Comparison of ENCODE assay signal across 1 cellular context in the genomic region with DNA sequence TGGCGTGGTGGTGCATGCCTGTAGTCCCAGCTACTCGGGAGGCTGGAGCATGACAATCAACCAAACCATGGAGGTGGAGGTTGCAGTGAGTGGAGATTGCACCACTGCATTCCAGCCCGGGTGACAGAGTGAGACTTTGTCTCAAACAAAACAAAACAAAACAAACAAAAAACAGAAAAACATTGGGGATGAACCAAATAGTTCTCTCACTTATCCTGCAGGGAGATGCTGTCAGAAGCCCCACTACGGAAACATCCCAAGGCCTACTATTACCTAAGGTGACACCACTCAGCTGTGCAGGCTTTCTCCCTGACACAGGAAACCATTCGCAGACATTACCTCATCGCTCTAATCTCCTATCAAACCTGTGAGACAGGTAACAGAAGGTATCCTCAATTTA.
TF ChIP-seq lines count a peak whose summit lies in the region.

No MANE protein-coding gene starts in this region.

TF ChIP-seq in GM23338, 12 proteins besides CTCF, POLR2A, EP300 and RAD21 (continued from another document):
- TF ChIP-seq, protein P1, sequence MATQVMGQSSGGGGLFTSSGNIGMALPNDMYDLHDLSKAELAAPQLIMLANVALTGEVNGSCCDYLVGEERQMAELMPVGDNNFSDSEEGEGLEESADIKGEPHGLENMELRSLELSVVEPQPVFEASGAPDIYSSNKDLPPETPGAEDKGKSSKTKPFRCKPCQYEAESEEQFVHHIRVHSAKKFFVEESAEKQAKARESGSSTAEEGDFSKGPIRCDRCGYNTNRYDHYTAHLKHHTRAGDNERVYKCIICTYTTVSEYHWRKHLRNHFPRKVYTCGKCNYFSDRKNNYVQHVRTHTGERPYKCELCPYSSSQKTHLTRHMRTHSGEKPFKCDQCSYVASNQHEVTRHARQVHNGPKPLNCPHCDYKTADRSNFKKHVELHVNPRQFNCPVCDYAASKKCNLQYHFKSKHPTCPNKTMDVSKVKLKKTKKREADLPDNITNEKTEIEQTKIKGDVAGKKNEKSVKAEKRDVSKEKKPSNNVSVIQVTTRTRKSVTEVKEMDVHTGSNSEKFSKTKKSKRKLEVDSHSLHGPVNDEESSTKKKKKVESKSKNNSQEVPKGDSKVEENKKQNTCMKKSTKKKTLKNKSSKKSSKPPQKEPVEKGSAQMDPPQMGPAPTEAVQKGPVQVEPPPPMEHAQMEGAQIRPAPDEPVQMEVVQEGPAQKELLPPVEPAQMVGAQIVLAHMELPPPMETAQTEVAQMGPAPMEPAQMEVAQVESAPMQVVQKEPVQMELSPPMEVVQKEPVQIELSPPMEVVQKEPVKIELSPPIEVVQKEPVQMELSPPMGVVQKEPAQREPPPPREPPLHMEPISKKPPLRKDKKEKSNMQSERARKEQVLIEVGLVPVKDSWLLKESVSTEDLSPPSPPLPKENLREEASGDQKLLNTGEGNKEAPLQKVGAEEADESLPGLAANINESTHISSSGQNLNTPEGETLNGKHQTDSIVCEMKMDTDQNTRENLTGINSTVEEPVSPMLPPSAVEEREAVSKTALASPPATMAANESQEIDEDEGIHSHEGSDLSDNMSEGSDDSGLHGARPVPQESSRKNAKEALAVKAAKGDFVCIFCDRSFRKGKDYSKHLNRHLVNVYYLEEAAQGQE (IDR thresholded peaks at IDR 0.05; ENCODE audit: unreplicated experiment) = no peak
- TF ChIP-seq, protein P2, sequence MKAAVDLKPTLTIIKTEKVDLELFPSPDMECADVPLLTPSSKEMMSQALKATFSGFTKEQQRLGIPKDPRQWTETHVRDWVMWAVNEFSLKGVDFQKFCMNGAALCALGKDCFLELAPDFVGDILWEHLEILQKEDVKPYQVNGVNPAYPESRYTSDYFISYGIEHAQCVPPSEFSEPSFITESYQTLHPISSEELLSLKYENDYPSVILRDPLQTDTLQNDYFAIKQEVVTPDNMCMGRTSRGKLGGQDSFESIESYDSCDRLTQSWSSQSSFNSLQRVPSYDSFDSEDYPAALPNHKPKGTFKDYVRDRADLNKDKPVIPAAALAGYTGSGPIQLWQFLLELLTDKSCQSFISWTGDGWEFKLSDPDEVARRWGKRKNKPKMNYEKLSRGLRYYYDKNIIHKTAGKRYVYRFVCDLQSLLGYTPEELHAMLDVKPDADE (IDR thresholded peaks at IDR 0.05) = no peak
- no peak for TF ChIP-seq JUNB (IDR thresholded peaks at IDR 0.05; ENCODE audit: unreplicated experiment)
- TF ChIP-seq ZNF114 (CRISPR knock-in tag; IDR thresholded peaks at IDR 0.05) = no peak
- TF ChIP-seq, protein P3, sequence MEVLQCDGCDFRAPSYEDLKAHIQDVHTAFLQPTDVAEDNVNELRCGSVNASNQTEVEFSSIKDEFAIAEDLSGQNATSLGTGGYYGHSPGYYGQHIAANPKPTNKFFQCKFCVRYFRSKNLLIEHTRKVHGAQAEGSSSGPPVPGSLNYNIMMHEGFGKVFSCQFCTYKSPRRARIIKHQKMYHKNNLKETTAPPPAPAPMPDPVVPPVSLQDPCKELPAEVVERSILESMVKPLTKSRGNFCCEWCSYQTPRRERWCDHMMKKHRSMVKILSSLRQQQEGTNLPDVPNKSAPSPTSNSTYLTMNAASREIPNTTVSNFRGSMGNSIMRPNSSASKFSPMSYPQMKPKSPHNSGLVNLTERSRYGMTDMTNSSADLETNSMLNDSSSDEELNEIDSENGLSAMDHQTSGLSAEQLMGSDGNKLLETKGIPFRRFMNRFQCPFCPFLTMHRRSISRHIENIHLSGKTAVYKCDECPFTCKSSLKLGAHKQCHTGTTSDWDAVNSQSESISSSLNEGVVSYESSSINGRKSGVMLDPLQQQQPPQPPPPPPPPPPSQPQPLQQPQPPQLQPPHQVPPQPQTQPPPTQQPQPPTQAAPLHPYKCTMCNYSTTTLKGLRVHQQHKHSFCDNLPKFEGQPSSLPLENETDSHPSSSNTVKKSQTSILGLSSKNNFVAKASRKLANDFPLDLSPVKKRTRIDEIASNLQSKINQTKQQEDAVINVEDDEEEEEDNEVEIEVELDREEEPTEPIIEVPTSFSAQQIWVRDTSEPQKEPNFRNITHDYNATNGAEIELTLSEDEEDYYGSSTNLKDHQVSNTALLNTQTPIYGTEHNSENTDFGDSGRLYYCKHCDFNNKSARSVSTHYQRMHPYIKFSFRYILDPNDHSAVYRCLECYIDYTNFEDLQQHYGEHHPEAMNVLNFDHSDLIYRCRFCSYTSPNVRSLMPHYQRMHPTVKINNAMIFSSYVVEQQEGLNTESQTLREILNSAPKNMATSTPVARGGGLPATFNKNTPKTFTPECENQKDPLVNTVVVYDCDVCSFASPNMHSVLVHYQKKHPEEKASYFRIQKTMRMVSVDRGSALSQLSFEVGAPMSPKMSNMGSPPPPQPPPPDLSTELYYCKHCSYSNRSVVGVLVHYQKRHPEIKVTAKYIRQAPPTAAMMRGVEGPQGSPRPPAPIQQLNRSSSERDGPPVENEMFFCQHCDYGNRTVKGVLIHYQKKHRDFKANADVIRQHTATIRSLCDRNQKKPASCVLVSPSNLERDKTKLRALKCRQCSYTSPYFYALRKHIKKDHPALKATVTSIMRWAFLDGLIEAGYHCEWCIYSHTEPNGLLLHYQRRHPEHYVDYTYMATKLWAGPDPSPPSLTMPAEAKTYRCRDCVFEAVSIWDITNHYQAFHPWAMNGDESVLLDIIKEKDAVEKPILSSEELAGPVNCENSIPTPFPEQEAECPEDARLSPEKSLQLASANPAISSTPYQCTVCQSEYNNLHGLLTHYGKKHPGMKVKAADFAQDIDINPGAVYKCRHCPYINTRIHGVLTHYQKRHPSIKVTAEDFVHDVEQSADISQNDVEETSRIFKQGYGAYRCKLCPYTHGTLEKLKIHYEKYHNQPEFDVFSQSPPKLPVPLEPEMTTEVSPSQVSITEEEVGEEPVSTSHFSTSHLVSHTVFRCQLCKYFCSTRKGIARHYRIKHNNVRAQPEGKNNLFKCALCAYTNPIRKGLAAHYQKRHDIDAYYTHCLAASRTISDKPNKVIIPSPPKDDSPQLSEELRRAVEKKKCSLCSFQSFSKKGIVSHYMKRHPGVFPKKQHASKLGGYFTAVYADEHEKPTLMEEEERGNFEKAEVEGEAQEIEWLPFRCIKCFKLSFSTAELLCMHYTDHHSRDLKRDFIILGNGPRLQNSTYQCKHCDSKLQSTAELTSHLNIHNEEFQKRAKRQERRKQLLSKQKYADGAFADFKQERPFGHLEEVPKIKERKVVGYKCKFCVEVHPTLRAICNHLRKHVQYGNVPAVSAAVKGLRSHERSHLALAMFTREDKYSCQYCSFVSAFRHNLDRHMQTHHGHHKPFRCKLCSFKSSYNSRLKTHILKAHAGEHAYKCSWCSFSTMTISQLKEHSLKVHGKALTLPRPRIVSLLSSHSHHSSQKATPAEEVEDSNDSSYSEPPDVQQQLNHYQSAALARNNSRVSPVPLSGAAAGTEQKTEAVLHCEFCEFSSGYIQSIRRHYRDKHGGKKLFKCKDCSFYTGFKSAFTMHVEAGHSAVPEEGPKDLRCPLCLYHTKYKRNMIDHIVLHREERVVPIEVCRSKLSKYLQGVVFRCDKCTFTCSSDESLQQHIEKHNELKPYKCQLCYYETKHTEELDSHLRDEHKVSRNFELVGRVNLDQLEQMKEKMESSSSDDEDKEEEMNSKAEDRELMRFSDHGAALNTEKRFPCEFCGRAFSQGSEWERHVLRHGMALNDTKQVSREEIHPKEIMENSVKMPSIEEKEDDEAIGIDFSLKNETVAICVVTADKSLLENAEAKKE (CRISPR knock-in tag; IDR thresholded peaks at IDR 0.05) = no peak
- TF ChIP-seq NANOG (IDR thresholded peaks at IDR 0.05; ENCODE audit: borderline replicate concordance) = no peak
- no peak for TF ChIP-seq ZNF331 (CRISPR knock-in tag; IDR thresholded peaks at IDR 0.05; ENCODE audit: low read depth)
